ENCODE assay signal across 1 cellular context in genomic region chr20:3229158-3229557, GRCh38.
TF ChIP-seq lines count a peak whose summit lies in the region.

No MANE protein-coding gene starts in this region.

TF ChIP-seq in GM12878, 131 proteins besides CTCF, POLR2A, EP300 and RAD21:
- no peak for TF ChIP-seq NFXL1 (IDR thresholded peaks at IDR 0.05; ENCODE audit: borderline replicate concordance)
- peak; percentile 32 for TF ChIP-seq BCL3 (IDR thresholded peaks at IDR 0.05; ENCODE audit: borderline replicate concordance, insufficient read depth, low read depth, low read length, poor library complexity, severe bottlenecking)
